1 cellular context compared by ENCODE assay signal in genomic region chr17:13017623-13018462, GRCh38.
TF ChIP-seq lines count a peak whose summit lies in the region.

A gene with protein sequence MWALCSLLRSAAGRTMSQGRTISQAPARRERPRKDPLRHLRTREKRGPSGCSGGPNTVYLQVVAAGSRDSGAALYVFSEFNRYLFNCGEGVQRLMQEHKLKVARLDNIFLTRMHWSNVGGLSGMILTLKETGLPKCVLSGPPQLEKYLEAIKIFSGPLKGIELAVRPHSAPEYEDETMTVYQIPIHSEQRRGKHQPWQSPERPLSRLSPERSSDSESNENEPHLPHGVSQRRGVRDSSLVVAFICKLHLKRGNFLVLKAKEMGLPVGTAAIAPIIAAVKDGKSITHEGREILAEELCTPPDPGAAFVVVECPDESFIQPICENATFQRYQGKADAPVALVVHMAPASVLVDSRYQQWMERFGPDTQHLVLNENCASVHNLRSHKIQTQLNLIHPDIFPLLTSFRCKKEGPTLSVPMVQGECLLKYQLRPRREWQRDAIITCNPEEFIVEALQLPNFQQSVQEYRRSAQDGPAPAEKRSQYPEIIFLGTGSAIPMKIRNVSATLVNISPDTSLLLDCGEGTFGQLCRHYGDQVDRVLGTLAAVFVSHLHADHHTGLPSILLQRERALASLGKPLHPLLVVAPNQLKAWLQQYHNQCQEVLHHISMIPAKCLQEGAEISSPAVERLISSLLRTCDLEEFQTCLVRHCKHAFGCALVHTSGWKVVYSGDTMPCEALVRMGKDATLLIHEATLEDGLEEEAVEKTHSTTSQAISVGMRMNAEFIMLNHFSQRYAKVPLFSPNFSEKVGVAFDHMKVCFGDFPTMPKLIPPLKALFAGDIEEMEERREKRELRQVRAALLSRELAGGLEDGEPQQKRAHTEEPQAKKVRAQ (minus strand): TSS chr17:13018027. CDS start chr17:13017947, 80 bp downstream.

TF ChIP-seq in K562, 482 proteins besides CTCF, POLR2A, EP300 and RAD21 (continued from another document and continues in another):
- TF ChIP-seq TCF15 (CRISPR knock-in tag; IDR thresholded peaks at IDR 0.05) (no peak), MEIS2 (IDR thresholded peaks at IDR 0.05; ENCODE audit: partially characterized antibody) (peak; percentile 33), EHMT2 (IDR thresholded peaks at IDR 0.05) (no peak), CBFB (CRISPR knock-in tag; IDR thresholded peaks at IDR 0.05) (no peak), MAZ (CRISPR knock-in tag; conservative IDR thresholded peaks at IDR 0.05 in 1 of 2, IDR thresholded peaks at IDR 0.05 in 1 of 2) (0 out of 4 replicates have a peak, but pooled peaks of 1 of the 2 experiments have one; percentile 25), SP2 (IDR thresholded peaks at IDR 0.05; ENCODE audit: extremely low read depth, low read depth, low read length, poor library complexity, severe bottlenecking) (peak; percentile 85), TCF7L2 (IDR thresholded peaks at IDR 0.05; ENCODE audit: low read depth, low read length) (no peak), ELF2 (CRISPR knock-in tag; IDR thresholded peaks at IDR 0.05) (peak; percentile 72), E2F6 (IDR thresholded peaks at IDR 0.05; ENCODE audit: borderline replicate concordance in 1 of 2, extremely low read depth in 1 of 2, insufficient read depth in 1 of 2, insufficient read length in 1 of 2, low read depth in 1 of 2, low read length in 1 of 2, poor library complexity in 1 of 2, severe bottlenecking in 1 of 2) (peak; percentile 38 to 39), KLF1 (tag; IDR thresholded peaks at IDR 0.05) (peak; percentile 61; the same call in 1 of the 2 replicates), ZBTB11 (CRISPR knock-in tag; IDR thresholded peaks at IDR 0.05) (peak in 1 of 3 experiments; percentile 65; a peak in 1 of 6 replicates), MTA2 (IDR thresholded peaks at IDR 0.05; ENCODE audit: low read depth) (peak; percentile 46; the same call in 1 of the 2 replicates), RREB1 (CRISPR knock-in tag; IDR thresholded peaks at IDR 0.05) (no peak), BDP1 (IDR thresholded peaks at IDR 0.05; ENCODE audit: insufficient read depth, insufficient read length) (no peak), NFYB (IDR thresholded peaks at IDR 0.05; ENCODE audit: extremely low read depth, insufficient read length) (peak; percentile 94), UBTF (IDR thresholded peaks at IDR 0.05; ENCODE audit: borderline replicate concordance in 1 of 2, low read depth in 2 of 2, low read length in 2 of 2) (no peak), KAT7 (CRISPR knock-in tag; IDR thresholded peaks at IDR 0.05; ENCODE audit: borderline replicate concordance) (no peak), CHD2 (IDR thresholded peaks at IDR 0.05; ENCODE audit: low read depth, low read length) (peak; percentile 62; the same call in 1 of the 2 replicates), CREB1 (IDR thresholded peaks at IDR 0.05) (no peak), CREB1 (CRISPR knock-in tag; IDR thresholded peaks at IDR 0.05) (no peak; the same call in 1 of the 2 replicates), STAT5A (IDR thresholded peaks at IDR 0.05; ENCODE audit: borderline replicate concordance, low read length) (peak; percentile 25; the same call in 1 of the 2 replicates), ARID1B (IDR thresholded peaks at IDR 0.05) (peak; percentile 89), NR2C1 (IDR thresholded peaks at IDR 0.05) (peak; percentile 33; the same call in 1 of the 2 replicates), NR2C1 (tag; IDR thresholded peaks at IDR 0.05) (peak; percentile 47; the same call in 1 of the 2 replicates), LCOR (CRISPR knock-in tag; IDR thresholded peaks at IDR 0.05) (no peak), NR1H2 (CRISPR knock-in tag; IDR thresholded peaks at IDR 0.05) (no peak), CBFA2T3 (IDR thresholded peaks at IDR 0.05) (peak; percentile 76), FOXK2 (conservative IDR thresholded peaks at IDR 0.05 in 1 of 2, IDR thresholded peaks at IDR 0.05 in 1 of 2; ENCODE audit: low read depth in 2 of 2) (peak; percentile 39 to 54; a peak in 2 of 4 replicates), ZNF121 (CRISPR knock-in tag; conservative IDR thresholded peaks at IDR 0.05) (no peak), ZC3H8 (IDR thresholded peaks at IDR 0.05) (no peak), FOXP1 (CRISPR knock-in tag; IDR thresholded peaks at IDR 0.05) (no peak), LEF1 (IDR thresholded peaks at IDR 0.05) (no peak), NCOR1 (IDR thresholded peaks at IDR 0.05) (peak; percentile 43; the same call in 1 of the 2 replicates), PATZ1 (CRISPR knock-in tag; IDR thresholded peaks at IDR 0.05; ENCODE audit: borderline replicate concordance) (no peak), SREBF1 (IDR thresholded peaks at IDR 0.05; ENCODE audit: borderline replicate concordance, low read depth, low read length) (no peak)
- TF ChIP-seq, protein P1, sequence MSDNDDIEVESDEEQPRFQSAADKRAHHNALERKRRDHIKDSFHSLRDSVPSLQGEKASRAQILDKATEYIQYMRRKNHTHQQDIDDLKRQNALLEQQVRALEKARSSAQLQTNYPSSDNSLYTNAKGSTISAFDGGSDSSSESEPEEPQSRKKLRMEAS (CRISPR knock-in tag; IDR thresholded peaks at IDR 0.05): peak; percentile 66; the same call in 1 of the 2 replicates
- TF ChIP-seq, protein P2, sequence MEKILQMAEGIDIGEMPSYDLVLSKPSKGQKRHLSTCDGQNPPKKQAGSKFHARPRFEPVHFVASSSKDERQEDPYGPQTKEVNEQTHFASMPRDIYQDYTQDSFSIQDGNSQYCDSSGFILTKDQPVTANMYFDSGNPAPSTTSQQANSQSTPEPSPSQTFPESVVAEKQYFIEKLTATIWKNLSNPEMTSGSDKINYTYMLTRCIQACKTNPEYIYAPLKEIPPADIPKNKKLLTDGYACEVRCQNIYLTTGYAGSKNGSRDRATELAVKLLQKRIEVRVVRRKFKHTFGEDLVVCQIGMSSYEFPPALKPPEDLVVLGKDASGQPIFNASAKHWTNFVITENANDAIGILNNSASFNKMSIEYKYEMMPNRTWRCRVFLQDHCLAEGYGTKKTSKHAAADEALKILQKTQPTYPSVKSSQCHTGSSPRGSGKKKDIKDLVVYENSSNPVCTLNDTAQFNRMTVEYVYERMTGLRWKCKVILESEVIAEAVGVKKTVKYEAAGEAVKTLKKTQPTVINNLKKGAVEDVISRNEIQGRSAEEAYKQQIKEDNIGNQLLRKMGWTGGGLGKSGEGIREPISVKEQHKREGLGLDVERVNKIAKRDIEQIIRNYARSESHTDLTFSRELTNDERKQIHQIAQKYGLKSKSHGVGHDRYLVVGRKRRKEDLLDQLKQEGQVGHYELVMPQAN (IDR thresholded peaks at IDR 0.05; ENCODE audit: borderline replicate concordance): 0 out of 2 replicates have a peak, but pooled peaks have one; percentile 11
- TF ChIP-seq, protein P3, sequence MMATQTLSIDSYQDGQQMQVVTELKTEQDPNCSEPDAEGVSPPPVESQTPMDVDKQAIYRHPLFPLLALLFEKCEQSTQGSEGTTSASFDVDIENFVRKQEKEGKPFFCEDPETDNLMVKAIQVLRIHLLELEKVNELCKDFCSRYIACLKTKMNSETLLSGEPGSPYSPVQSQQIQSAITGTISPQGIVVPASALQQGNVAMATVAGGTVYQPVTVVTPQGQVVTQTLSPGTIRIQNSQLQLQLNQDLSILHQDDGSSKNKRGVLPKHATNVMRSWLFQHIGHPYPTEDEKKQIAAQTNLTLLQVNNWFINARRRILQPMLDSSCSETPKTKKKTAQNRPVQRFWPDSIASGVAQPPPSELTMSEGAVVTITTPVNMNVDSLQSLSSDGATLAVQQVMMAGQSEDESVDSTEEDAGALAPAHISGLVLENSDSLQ (IDR thresholded peaks at IDR 0.05): peak; percentile 98
